24 cellular contexts compared by ENCODE assay signal in genomic region chr15:78789615-78790014, GRCh38.
"Had no signal": no experiment of that assay in that cellular context is flagged by ENCODE, and none has a peak within 500 bp of the region (broad histone marks: within the 10 kb centered on the region; RNA-seq: fewer than 3 reads in every experiment).

No MANE protein-coding gene starts in this region.

- H3K27ac ChIP-seq: VCaP had no signal

- H3K4me1 Mint-ChIP-seq: brain had no signal

- DNase-seq: activated CD4-positive, alpha-beta T cell treated with anti-CD3 and anti-CD28 coated beads for 4 hours; activated CD4-positive, CD25-positive, alpha-beta regulatory T cell; activated CD8-positive, alpha-beta memory T cell treated with anti-CD3 and anti-CD28 coated beads, Interleukin-2, amount 50 U/mL, for 4 hours; activated effector memory CD4-positive, alpha-beta T cell treated with Interleukin-2 at 50 U/mL for 16 hours; activated naive CD4-positive, alpha-beta T cell; amygdala; Karpas-422; MM.1S; NCI-H1105; NCI-H1436; NCI-H1694 treated with DMSO at 0.1 percent for 48 hours; NCI-H2029 treated with DMSO at 0.1 percent for 48 hours; NCI-H345; NCI-H510A; NCI-H526 treated with DMSO at 0.1 percent for 48 hours; NCI-H82; RPMI8226; SHP77 treated with DMSO at 0.1 percent for 48 hours; T1000 had no signal

- H3K4me3 Mint-ChIP-seq: activated naive CD4-positive, alpha-beta T cell treated with anti-CD3 and anti-CD28 coated beads, Interleukin-2, amount 50 U/mL, for 24 hours; brain; T-helper 1 cell treated with Interleukin-12 subunit alpha and Interleukin-12 subunit beta and Interleukin-4 antibody, amounts not matched to agents 30 μg/mL and 1 μg/mL, for 36 hours had no signal

- H3K36me3 Mint-ChIP-seq: activated naive CD4-positive, alpha-beta T cell treated with anti-CD3 and anti-CD28 coated beads, Interleukin-2, amount 50 U/mL, for 24 hours had no signal

- H3K9me3 Mint-ChIP-seq: activated naive CD4-positive, alpha-beta T cell treated with anti-CD3 and anti-CD28 coated beads, Interleukin-2, amount 50 U/mL, for 24 hours; activated T-cell treated with anti-CD3 and anti-CD28 coated beads, Interleukin-2, amount 50 U/mL, for 72 hours had no signal

- H3K27ac Mint-ChIP-seq: activated naive CD4-positive, alpha-beta T cell treated with anti-CD3 and anti-CD28 coated beads, Interleukin-2, amount 50 U/mL, for 24 hours; activated T-cell treated with anti-CD3 and anti-CD28 coated beads, Interleukin-2, amount 50 U/mL, for 72 hours; brain had no signal

- H3K27me3 Mint-ChIP-seq: activated naive CD4-positive, alpha-beta T cell treated with anti-CD3 and anti-CD28 coated beads, Interleukin-2, amount 50 U/mL, for 24 hours; brain had no signal
